7 cellular contexts compared by ENCODE assay signal in genomic region chr10:128859738-128860386, GRCh38.
DNase-seq lines count a peak whose midpoint lies in the region; ATAC-seq and TF ChIP-seq lines count a peak whose summit lies in the region.

No MANE protein-coding gene starts in this region.

- H3K27me3 Mint-ChIP-seq in T-helper 17 cell = peaks cover 6% of the 10 kb centered on the region

- no peaks in the 10 kb centered on the region for H4K20me1 ChIP-seq in DOHH2 (ENCODE audit: control insufficient read depth, insufficient read depth, low read depth, low read length)

- H3K9ac ChIP-seq in adipocyte (ENCODE audit: low read length) = no peak overlapping the region

- no peaks in the 10 kb centered on the region for H3F3A ChIP-seq in DOHH2 (ENCODE audit: control insufficient read depth, insufficient read depth)

- no peaks in the 10 kb centered on the region for H3K36me3 Mint-ChIP-seq in T-helper 17 cell (ENCODE audit: low read depth)

- H3K4me1 Mint-ChIP-seq in T-helper 17 cell = no peaks in the 10 kb centered on the region

- H3K4me1 ChIP-seq in DOHH2 (ENCODE audit: control insufficient read depth, low read length) (no peaks in the 10 kb centered on the region), adipocyte (ENCODE audit: control insufficient read depth, insufficient read depth, low read length) (peaks cover 13% of the 10 kb centered on the region), lower lobe of right lung (peaks cover 11% of the 10 kb centered on the region)

- H3K4me3 ChIP-seq in DOHH2 (ENCODE audit: low read length) (no peak overlapping the region), adipocyte (ENCODE audit: low read length) (no peak overlapping the region), lower lobe of right lung (no peak overlapping the region)

- no peaks in the 10 kb centered on the region for H3K36me3 ChIP-seq in DOHH2 (ENCODE audit: control insufficient read depth, low read length)
- no peaks in the 10 kb centered on the region for H3K36me3 ChIP-seq in adipocyte (ENCODE audit: control insufficient read depth, insufficient read depth, low read length, severe bottlenecking)
- no peaks in the 10 kb centered on the region for H3K36me3 ChIP-seq in lower lobe of right lung

- no peak for TF ChIP-seq POLR2A in GM18505 (IDR thresholded peaks at IDR 0.05; ENCODE audit: borderline replicate concordance, extremely low read depth, insufficient read depth, insufficient read length)

- ATAC-seq in HG03159 (IDR thresholded peaks at IDR 0.05; ENCODE audit: unreplicated experiment) (peak; percentile 47), lower lobe of right lung (no peak), T-helper 17 cell (no peak), GM18505 (IDR thresholded peaks at IDR 0.05; ENCODE audit: unreplicated experiment) (no peak)

- H3K27ac Mint-ChIP-seq in T-helper 17 cell = no peak overlapping the region

- H3K4me2 ChIP-seq in DOHH2 (ENCODE audit: low read length) = no peak overlapping the region

- intact Hi-C loops in lower lobe of right lung (cut with DNase I) = no loop called here

- H3K27ac ChIP-seq in DOHH2 (ENCODE audit: low read depth, low read length) = no peak overlapping the region
- H3K27ac ChIP-seq in lower lobe of right lung = no peak overlapping the region

- peak; percentile 4 for DNase-seq in adipocyte (ENCODE audit: low read depth)
- DNase-seq in lower lobe of right lung = no peak
- no peak for DNase-seq in NCI-H1436 (lab: John Stamatoyannopoulos, UW)
- no peak for DNase-seq in T-helper 17 cell

- H3K9me3 ChIP-seq in DOHH2 (ENCODE audit: control insufficient read depth, insufficient read depth, low read length) (no peaks in the 10 kb centered on the region), adipocyte (ENCODE audit: control insufficient read depth, low read length) (no peaks in the 10 kb centered on the region), lower lobe of right lung (no peaks in the 10 kb centered on the region), T-helper 17 cell (ENCODE audit: control insufficient read depth, low read length, poor library complexity, severe bottlenecking) (peaks cover 2% of the 10 kb centered on the region)

- H3K27me3 ChIP-seq in DOHH2 (ENCODE audit: control insufficient read depth, low read length) (no peaks in the 10 kb centered on the region), adipocyte (replicated peaks; ENCODE audit: control insufficient read depth, insufficient read depth, low read length) (no peaks in the 10 kb centered on the region), lower lobe of right lung (ENCODE audit: low read depth) (no peaks in the 10 kb centered on the region)

- TF ChIP-seq CTCF in DOHH2 (IDR thresholded peaks at IDR 0.05; ENCODE audit: low read depth, low read length, poor library complexity, severe bottlenecking) (peak; percentile 80), lower lobe of right lung (IDR thresholded peaks at IDR 0.05) (peak; percentile 51)

- H3K79me2 ChIP-seq in DOHH2 (ENCODE audit: control insufficient read depth, low read length) = no peaks in the 10 kb centered on the region

- no peaks in the 10 kb centered on the region for H3K9me2 ChIP-seq in DOHH2 (replicated peaks; ENCODE audit: control insufficient read depth, low read length)

- no peak overlapping the region for H3K4me3 Mint-ChIP-seq in T-helper 17 cell
